In the genomic region with DNA sequence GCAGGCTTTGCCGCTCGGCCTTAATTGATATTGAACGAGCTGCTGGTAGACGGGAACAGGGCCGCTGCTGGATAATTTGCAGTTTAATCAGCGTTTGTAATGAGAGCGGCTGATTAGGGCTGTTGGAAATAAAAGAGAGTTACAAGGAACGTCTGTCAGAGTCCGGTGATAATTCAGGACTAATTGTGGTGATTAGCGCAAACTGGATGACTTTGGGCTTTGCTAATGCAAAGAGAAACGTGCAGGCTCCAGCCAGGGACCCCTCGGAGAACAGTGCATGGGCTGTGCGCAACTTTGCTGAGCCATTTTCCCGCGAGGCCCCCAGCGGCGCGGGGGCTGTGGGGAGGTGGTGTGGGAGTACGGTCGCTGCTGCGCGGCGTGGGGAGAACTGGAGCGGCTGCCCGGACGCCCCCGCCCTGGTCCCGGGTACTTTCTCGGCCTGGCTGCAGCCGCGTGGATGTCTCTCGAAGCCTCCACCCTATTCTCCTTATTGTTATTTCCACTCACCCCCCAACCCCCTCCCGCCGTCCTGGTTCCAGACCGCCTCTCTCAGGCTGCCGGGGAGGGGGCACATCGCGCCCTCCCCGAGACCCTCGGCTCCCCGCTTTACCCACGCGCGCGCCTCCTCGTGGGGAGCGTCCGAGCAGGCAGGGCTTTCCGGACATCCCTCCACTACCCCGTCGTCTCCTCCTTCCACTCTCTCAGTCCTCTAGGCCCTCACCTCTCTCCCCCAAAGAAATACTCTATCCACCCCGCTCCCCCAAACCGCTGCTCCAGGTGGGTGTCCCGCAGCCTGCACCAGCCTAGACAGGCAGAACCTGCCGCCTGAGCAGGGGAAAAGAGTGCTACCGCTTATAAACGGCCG, we compare ENCODE assay signal across 9 cellular contexts.
DNase-seq lines count a peak whose midpoint lies in the region; ATAC-seq, FAIRE-seq and TF ChIP-seq lines count a peak whose summit lies in the region.
"Had no signal": no experiment of that assay in that cellular context is flagged by ENCODE, and none has a peak within 500 bp of the region (broad histone marks: within the 10 kb centered on the region; RNA-seq: fewer than 3 reads in every experiment).

No MANE protein-coding gene starts in this region.

- H3K9ac ChIP-seq in kidney (ENCODE audit: low read length in 2 of 2) (no peak overlapping the region), stomach smooth muscle (ENCODE audit: low read length in 2 of 2) (peak overlapping the region; percentile 59 to 62)

- no peaks in the 10 kb centered on the region for H3K9me3 ChIP-seq in kidney (ENCODE audit: control insufficient read depth in 1 of 2, low read length in 2 of 2)
- H3K9me3 ChIP-seq in stomach smooth muscle (ENCODE audit: control insufficient read depth in 2 of 2, low read length in 2 of 2) = no peaks in the 10 kb centered on the region

- intact Hi-C loops in kidney (cut with DNase I) = no loop called here

- in situ Hi-C loops in astrocyte of the spinal cord (cut with HindIII; ENCODE audit: low sequenced_read_pairs) = no loop called here

- ATAC-seq in GM21737 (IDR thresholded peaks at IDR 0.05; ENCODE audit: unreplicated experiment) (no peak), HG03460 (IDR thresholded peaks at IDR 0.05; ENCODE audit: unreplicated experiment) (no peak)

- H3K36me3 ChIP-seq in kidney (ENCODE audit: control insufficient read depth in 1 of 2, insufficient read depth in 2 of 2, low read length in 2 of 2) (no peaks in the 10 kb centered on the region), stomach smooth muscle (ENCODE audit: control insufficient read depth in 2 of 2, insufficient read depth in 2 of 2, low read length in 2 of 2) (no peaks in the 10 kb centered on the region)

- H3K27ac ChIP-seq in kidney (ENCODE audit: low read depth in 2 of 2, low read length in 2 of 2) = no peak overlapping the region
- peak overlapping the region; percentile 24 for H3K27ac ChIP-seq in stomach smooth muscle (ENCODE audit: low read length)

- TF ChIP-seq CTCF in astrocyte of the spinal cord (IDR thresholded peaks at IDR 0.05; ENCODE audit: low read depth, low read length) (peak; percentile 40), kidney (IDR thresholded peaks at IDR 0.05; ENCODE audit: borderline replicate concordance, extremely low read depth, insufficient read depth) (no peak)

- FAIRE-seq in kidney (lab: Jason Lieb, UNC) = no peak
- FAIRE-seq: A204.1 had no signal

- H3K4me1 ChIP-seq in kidney (ENCODE audit: control insufficient read depth in 1 of 2, insufficient read depth in 1 of 2, low read depth in 1 of 2, low read length in 2 of 2) (peaks cover 3 to 5% of the 10 kb centered on the region in 2 donors), stomach smooth muscle (ENCODE audit: control insufficient read depth, insufficient read depth, low read length) (peaks cover 14% of the 10 kb centered on the region)

- peaks cover 0 to 4% of the 10 kb centered on the region in 2 donors for H3K27me3 ChIP-seq in stomach smooth muscle (ENCODE audit: control insufficient read depth in 1 of 2, insufficient read depth in 2 of 2, low read length in 2 of 2)

- peak in 2 of 3 experiments; percentile 35 to 62 for DNase-seq in NCI-H1417 (lab: John Stamatoyannopoulos, UW)
- no peak for DNase-seq in NCI-H1417 treated with DMSO at 0.1 percent for 48 hours (lab: John Stamatoyannopoulos, UW)
- no peak for DNase-seq in astrocyte of the spinal cord (ENCODE audit: low read depth, low spot score)
- DNase-seq in kidney = peak; percentile 69
- no peak for DNase-seq in NCI-H1930 (lab: John Stamatoyannopoulos, UW)

- peak overlapping the region; percentile 35 for H3K4me3 ChIP-seq in astrocyte of the spinal cord (ENCODE audit: low read depth, low read length)
- peak overlapping the region; percentile 57 to 59 for H3K4me3 ChIP-seq in kidney (ENCODE audit: low read length in 2 of 2)
- peak overlapping the region; percentile 78 to 83 for H3K4me3 ChIP-seq in stomach smooth muscle (ENCODE audit: low read length in 2 of 2)

Comparison
In these comparisons a context has a peak if more than half of its experiments do, and no peak if none do; other contexts are left out.
1. DNase-seq: peak in NCI-H1417 (2 of 3) and kidney (single experiment); none in NCI-H1417 treated with DMSO at 0.1 percent for 48 hours (single experiment), astrocyte of the spinal cord (single experiment) and NCI-H1930 (0 of 2).
2. H3K9ac ChIP-seq: peak in stomach smooth muscle (2 of 2); none in kidney (0 of 2).
3. Peak in every context shown above with its lines, with median percentiles within 50 percentile points of each other: H3K4me3 ChIP-seq.